In genomic region chr1:8182034-8182761, GRCh38 we compare ENCODE assay signal across 1 cellular context.
TF ChIP-seq lines count a peak whose summit lies in the region.

No MANE protein-coding gene starts in this region.

TF ChIP-seq in HepG2, 621 proteins besides CTCF, POLR2A, EP300 and RAD21 (continued from another document and continues in another):
- TF ChIP-seq TRAFD1 (CRISPR knock-in tag; IDR thresholded peaks at IDR 0.05; ENCODE audit: borderline replicate concordance) (no peak), ZNF501 (CRISPR knock-in tag; IDR thresholded peaks at IDR 0.05) (no peak), KDM1A (CRISPR knock-in tag; IDR thresholded peaks at IDR 0.05) (peak; percentile 10; the same call in 1 of the 2 replicates), RBAK (CRISPR knock-in tag; IDR thresholded peaks at IDR 0.05) (no peak), RERE (CRISPR knock-in tag; IDR thresholded peaks at IDR 0.05; ENCODE audit: low read depth) (0 out of 2 replicates have a peak, but pooled peaks have one; percentile 15), THAP11 (CRISPR knock-in tag; IDR thresholded peaks at IDR 0.05) (0 out of 2 replicates have a peak, but pooled peaks have one; percentile 19), ZNF781 (CRISPR knock-in tag; IDR thresholded peaks at IDR 0.05; ENCODE audit: borderline replicate concordance, not compliant biosample characterization) (no peak), CBX2 (IDR thresholded peaks at IDR 0.05; ENCODE audit: low read depth, low read length) (no peak), CBX2 (CRISPR knock-in tag; IDR thresholded peaks at IDR 0.05; ENCODE audit: low read depth) (no peak), ZNF772 (CRISPR knock-in tag; IDR thresholded peaks at IDR 0.05) (0 out of 2 replicates have a peak, but pooled peaks have one; percentile 32), KAT8 (CRISPR knock-in tag; IDR thresholded peaks at IDR 0.05) (0 out of 2 replicates have a peak, but pooled peaks have one; percentile 19), NFE2L1 (CRISPR knock-in tag; IDR thresholded peaks at IDR 0.05; ENCODE audit: borderline replicate concordance) (no peak)
- TF ChIP-seq, protein P1, sequence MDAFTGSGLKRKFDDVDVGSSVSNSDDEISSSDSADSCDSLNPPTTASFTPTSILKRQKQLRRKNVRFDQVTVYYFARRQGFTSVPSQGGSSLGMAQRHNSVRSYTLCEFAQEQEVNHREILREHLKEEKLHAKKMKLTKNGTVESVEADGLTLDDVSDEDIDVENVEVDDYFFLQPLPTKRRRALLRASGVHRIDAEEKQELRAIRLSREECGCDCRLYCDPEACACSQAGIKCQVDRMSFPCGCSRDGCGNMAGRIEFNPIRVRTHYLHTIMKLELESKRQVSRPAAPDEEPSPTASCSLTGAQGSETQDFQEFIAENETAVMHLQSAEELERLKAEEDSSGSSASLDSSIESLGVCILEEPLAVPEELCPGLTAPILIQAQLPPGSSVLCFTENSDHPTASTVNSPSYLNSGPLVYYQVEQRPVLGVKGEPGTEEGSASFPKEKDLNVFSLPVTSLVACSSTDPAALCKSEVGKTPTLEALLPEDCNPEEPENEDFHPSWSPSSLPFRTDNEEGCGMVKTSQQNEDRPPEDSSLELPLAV (CRISPR knock-in tag; conservative IDR thresholded peaks at IDR 0.05; ENCODE audit: low read depth) = no peak
- TF ChIP-seq, protein P2, sequence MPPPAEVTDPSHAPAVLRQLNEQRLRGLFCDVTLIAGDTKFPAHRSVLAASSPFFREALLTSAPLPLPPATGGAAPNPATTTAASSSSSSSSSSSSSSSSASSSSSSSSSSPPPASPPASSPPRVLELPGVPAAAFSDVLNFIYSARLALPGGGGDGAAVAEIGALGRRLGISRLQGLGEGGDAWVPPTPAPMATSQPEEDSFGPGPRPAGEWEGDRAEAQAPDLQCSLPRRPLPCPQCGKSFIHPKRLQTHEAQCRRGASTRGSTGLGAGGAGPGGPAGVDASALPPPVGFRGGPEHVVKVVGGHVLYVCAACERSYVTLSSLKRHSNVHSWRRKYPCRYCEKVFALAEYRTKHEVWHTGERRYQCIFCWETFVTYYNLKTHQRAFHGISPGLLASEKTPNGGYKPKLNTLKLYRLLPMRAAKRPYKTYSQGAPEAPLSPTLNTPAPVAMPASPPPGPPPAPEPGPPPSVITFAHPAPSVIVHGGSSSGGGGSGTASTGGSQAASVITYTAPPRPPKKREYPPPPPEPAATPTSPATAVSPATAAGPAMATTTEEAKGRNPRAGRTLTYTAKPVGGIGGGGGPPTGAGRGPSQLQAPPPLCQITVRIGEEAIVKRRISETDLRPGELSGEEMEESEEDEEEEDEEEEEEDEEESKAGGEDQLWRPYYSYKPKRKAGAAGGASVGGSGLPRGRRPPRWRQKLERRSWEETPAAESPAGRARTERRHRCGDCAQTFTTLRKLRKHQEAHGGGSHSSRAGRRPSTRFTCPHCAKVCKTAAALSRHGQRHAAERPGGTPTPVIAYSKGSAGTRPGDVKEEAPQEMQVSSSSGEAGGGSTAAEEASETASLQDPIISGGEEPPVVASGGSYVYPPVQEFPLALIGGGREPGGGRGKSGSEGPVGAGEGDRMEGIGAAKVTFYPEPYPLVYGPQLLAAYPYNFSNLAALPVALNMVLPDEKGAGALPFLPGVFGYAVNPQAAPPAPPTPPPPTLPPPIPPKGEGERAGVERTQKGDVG (CRISPR knock-in tag; IDR thresholded peaks at IDR 0.05; ENCODE audit: borderline replicate concordance) = no peak
- TF ChIP-seq, protein P3, sequence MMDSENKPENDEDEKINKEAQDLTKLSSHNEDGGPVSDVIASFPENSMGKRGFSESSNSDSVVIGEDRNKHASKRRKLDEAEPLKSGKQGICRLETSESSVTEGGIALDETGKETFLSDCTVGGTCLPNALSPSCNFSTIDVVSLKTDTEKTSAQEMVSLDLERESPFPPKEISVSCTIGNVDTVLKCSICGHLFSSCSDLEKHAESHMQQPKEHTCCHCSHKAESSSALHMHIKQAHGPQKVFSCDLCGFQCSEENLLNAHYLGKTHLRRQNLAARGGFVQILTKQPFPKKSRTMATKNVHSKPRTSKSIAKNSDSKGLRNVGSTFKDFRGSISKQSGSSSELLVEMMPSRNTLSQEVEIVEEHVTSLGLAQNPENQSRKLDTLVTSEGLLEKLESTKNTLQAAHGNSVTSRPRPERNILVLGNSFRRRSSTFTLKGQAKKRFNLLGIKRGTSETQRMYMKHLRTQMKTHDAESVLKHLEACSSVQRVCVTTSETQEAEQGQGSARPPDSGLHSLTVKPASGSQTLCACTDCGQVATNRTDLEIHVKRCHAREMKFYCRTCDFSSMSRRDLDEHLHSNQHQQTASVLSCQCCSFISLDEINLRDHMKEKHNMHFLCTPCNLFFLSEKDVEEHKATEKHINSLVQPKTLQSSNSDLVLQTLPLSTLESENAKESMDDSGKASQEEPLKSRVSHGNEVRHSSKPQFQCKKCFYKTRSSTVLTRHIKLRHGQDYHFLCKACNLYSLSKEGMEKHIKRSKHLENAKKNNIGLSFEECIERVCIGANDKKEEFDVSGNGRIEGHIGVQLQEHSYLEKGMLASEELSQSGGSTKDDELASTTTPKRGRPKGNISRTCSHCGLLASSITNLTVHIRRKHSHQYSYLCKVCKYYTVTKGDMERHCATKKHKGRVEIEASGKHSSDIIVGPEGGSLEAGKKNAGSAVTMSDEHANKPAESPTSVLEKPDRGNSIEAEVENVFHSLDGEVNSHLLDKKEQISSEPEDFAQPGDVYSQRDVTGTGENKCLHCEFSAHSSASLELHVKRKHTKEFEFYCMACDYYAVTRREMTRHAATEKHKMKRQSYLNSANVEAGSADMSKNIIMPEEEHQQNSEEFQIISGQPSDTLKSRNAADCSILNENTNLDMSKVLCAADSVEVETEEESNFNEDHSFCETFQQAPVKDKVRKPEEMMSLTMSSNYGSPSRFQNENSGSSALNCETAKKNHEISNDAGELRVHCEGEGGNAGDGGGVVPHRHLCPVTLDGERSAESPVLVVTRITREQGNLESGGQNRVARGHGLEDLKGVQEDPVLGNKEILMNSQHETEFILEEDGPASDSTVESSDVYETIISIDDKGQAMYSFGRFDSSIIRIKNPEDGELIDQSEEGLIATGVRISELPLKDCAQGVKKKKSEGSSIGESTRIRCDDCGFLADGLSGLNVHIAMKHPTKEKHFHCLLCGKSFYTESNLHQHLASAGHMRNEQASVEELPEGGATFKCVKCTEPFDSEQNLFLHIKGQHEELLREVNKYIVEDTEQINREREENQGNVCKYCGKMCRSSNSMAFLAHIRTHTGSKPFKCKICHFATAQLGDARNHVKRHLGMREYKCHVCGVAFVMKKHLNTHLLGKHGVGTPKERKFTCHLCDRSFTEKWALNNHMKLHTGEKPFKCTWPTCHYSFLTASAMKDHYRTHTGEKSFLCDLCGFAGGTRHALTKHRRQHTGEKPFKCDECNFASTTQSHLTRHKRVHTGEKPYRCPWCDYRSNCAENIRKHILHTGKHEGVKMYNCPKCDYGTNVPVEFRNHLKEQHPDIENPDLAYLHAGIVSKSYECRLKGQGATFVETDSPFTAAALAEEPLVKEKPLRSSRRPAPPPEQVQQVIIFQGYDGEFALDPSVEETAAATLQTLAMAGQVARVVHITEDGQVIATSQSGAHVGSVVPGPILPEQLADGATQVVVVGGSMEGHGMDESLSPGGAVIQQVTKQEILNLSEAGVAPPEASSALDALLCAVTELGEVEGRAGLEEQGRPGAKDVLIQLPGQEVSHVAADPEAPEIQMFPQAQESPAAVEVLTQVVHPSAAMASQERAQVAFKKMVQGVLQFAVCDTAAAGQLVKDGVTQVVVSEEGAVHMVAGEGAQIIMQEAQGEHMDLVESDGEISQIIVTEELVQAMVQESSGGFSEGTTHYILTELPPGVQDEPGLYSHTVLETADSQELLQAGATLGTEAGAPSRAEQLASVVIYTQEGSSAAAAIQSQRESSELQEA (CRISPR knock-in tag; IDR thresholded peaks at IDR 0.05; ENCODE audit: not compliant biosample characterization) = no peak
- TF ChIP-seq, protein P4, sequence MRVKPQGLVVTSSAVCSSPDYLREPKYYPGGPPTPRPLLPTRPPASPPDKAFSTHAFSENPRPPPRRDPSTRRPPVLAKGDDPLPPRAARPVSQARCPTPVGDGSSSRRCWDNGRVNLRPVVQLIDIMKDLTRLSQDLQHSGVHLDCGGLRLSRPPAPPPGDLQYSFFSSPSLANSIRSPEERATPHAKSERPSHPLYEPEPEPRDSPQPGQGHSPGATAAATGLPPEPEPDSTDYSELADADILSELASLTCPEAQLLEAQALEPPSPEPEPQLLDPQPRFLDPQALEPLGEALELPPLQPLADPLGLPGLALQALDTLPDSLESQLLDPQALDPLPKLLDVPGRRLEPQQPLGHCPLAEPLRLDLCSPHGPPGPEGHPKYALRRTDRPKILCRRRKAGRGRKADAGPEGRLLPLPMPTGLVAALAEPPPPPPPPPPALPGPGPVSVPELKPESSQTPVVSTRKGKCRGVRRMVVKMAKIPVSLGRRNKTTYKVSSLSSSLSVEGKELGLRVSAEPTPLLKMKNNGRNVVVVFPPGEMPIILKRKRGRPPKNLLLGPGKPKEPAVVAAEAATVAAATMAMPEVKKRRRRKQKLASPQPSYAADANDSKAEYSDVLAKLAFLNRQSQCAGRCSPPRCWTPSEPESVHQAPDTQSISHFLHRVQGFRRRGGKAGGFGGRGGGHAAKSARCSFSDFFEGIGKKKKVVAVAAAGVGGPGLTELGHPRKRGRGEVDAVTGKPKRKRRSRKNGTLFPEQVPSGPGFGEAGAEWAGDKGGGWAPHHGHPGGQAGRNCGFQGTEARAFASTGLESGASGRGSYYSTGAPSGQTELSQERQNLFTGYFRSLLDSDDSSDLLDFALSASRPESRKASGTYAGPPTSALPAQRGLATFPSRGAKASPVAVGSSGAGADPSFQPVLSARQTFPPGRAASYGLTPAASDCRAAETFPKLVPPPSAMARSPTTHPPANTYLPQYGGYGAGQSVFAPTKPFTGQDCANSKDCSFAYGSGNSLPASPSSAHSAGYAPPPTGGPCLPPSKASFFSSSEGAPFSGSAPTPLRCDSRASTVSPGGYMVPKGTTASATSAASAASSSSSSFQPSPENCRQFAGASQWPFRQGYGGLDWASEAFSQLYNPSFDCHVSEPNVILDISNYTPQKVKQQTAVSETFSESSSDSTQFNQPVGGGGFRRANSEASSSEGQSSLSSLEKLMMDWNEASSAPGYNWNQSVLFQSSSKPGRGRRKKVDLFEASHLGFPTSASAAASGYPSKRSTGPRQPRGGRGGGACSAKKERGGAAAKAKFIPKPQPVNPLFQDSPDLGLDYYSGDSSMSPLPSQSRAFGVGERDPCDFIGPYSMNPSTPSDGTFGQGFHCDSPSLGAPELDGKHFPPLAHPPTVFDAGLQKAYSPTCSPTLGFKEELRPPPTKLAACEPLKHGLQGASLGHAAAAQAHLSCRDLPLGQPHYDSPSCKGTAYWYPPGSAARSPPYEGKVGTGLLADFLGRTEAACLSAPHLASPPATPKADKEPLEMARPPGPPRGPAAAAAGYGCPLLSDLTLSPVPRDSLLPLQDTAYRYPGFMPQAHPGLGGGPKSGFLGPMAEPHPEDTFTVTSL (CRISPR knock-in tag; IDR thresholded peaks at IDR 0.05; ENCODE audit: borderline replicate concordance) = peak; percentile 76; the same call in 1 of the 2 replicates
